Comparison of ENCODE assay signal across 8 cellular contexts in the genomic region with DNA sequence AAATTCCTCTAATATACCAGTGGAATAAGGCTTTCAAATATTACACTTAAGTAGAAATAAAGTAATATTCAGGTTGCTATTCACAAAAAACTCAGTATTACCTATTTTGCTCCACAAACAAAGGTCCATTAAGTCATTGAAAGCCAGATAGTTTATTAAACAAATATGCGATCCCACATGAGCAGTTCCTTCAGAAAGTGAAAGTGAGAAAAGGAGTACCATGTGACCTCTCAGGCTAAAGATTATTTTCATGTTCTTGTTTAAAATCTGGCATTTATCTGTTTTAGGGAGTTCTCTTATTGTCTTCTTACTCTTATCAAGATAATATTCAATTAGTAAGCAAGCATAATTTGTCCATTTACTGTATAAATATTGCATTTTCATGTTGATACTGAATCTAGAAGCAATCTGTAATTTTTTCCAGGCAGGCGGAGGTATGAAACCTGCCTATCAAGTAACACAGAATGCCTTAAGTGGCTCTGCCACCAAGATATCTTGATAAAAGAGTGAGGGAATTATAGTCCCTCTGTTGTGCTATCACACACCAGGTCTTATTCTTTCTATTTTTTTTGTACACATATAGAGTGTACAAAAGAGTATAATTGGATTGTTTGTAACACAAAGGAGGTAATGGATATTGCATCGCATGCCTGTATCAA. TPM values are rescaled to one million over a fixed set of nuclear protein-coding genes. Genes with fewer than 3 reads are reported as not detected.
DNase-seq lines count a peak whose midpoint lies in the region; ATAC-seq and TF ChIP-seq lines count a peak whose summit lies in the region.

No MANE protein-coding gene starts in this region.

- H3K9me3 ChIP-seq in mucosa of rectum (ENCODE audit: control insufficient read depth in 2 of 2, low read length in 2 of 2) (no peaks in the 10 kb centered on the region), A673 (ENCODE audit: low read depth, low read length, poor library complexity, severe bottlenecking) (no peaks in the 10 kb centered on the region)

- H3K27ac ChIP-seq in mucosa of rectum (ENCODE audit: low read depth in 2 of 2, low read length in 2 of 2) (no peak overlapping the region), A673 (ENCODE audit: low read depth, low read length, poor library complexity, severe bottlenecking) (no peak overlapping the region)

- CTCF ChIA-PET in A673 (lab: Charles Lee) = no interaction called here

- no peaks in the 10 kb centered on the region for H3K27me3 ChIP-seq in mucosa of rectum (ENCODE audit: control insufficient read depth in 2 of 2, insufficient read depth in 2 of 2, low read length in 2 of 2)
- no peaks in the 10 kb centered on the region for H3K27me3 ChIP-seq in A673 (replicated peaks; ENCODE audit: insufficient read depth, low read depth, low read length, poor library complexity)

- ATAC-seq in HG02610 (IDR thresholded peaks at IDR 0.05; ENCODE audit: unreplicated experiment) (peak; percentile 73), HG02588 (IDR thresholded peaks at IDR 0.05; ENCODE audit: unreplicated experiment) (no peak)

- POLR2A ChIA-PET in A673 (lab: Charles Lee; ENCODE audit: low non-redundant PET) = no interaction called here

- no peaks in the 10 kb centered on the region for H3K4me1 ChIP-seq in mucosa of rectum (ENCODE audit: control insufficient read depth in 2 of 2, insufficient read depth in 2 of 2, low read length in 2 of 2)
- no peaks in the 10 kb centered on the region for H3K4me1 ChIP-seq in A673 (ENCODE audit: insufficient read depth, low read length, poor library complexity, severe bottlenecking)

- H3K9ac ChIP-seq in mucosa of rectum (ENCODE audit: low read depth in 1 of 2, low read length in 2 of 2) = no peak overlapping the region

- BruUV-seq in A673 (replicated peaks; lab: Mats Ljungman, UMichigan) = no TSS peak

- intact Hi-C loops in A673 (cut with micrococcal nuclease; ENCODE audit: unreplicated experiment) = no loop called here

- H3K36me3 ChIP-seq in mucosa of rectum (ENCODE audit: control insufficient read depth in 2 of 2, insufficient read depth in 2 of 2, low read length in 2 of 2) (no peaks in the 10 kb centered on the region), A673 (ENCODE audit: insufficient read depth, low read length, poor library complexity, severe bottlenecking) (no peaks in the 10 kb centered on the region)

- TF ChIP-seq CTCF in WI38 (IDR thresholded peaks at IDR 0.05; ENCODE audit: low read depth, low read length) (no peak), A673 (conservative IDR thresholded peaks at IDR 0.05; ENCODE audit: low read depth, low read length) (no peak)

- H3K4me3 ChIP-seq in WI38 (ENCODE audit: low read depth, low read length) = 0 out of 2 replicates have a peak overlapping the region, but pooled peaks have one; percentile 14
- peak overlapping the region; percentile 55 for H3K4me3 ChIP-seq in mucosa of rectum (ENCODE audit: low read length in 2 of 2)
- no peak overlapping the region for H3K4me3 ChIP-seq in A673 (ENCODE audit: low read depth, low read length, poor library complexity, severe bottlenecking)

- peak; percentile 18 for DNase-seq in EL
- no peak for DNase-seq in A673 (ENCODE audit: low spot score)
- DNase-seq in NCI-H69 (lab: John Stamatoyannopoulos, UW) = no peak
- DNase-seq in D341Med (ENCODE audit: low spot score) = no peak

RNA-seq across cellular contexts. Expression of gene PLSCR5, which starts 20.1 kb away (rescaled TPM):
- total RNA-seq in A673 (2021) = not detected in 2 replicates
